1 cellular context compared by ENCODE assay signal in genomic region chr9:2180704-2181103, GRCh38.
TF ChIP-seq lines count a peak whose summit lies in the region.

No MANE protein-coding gene starts in this region.

TF ChIP-seq in neural cell, 6 proteins besides CTCF, POLR2A, EP300 and RAD21:
- TF ChIP-seq REST (IDR thresholded peaks at IDR 0.05; ENCODE audit: borderline replicate concordance) (no peak), POLR2AphosphoS5 (IDR thresholded peaks at IDR 0.05) (no peak), TAF1 (IDR thresholded peaks at IDR 0.05; ENCODE audit: low read depth) (no peak), EZH2 (IDR thresholded peaks at IDR 0.05; ENCODE audit: borderline replicate concordance, insufficient read depth, low read length, poor library complexity, severe bottlenecking) (no peak), SMC3 (conservative IDR thresholded peaks at IDR 0.05; ENCODE audit: poor library complexity) (no peak), MXI1 (conservative IDR thresholded peaks at IDR 0.05; ENCODE audit: poor library complexity, severe bottlenecking) (no peak)
